ENCODE assay signal across 8 cellular contexts in the genomic region with DNA sequence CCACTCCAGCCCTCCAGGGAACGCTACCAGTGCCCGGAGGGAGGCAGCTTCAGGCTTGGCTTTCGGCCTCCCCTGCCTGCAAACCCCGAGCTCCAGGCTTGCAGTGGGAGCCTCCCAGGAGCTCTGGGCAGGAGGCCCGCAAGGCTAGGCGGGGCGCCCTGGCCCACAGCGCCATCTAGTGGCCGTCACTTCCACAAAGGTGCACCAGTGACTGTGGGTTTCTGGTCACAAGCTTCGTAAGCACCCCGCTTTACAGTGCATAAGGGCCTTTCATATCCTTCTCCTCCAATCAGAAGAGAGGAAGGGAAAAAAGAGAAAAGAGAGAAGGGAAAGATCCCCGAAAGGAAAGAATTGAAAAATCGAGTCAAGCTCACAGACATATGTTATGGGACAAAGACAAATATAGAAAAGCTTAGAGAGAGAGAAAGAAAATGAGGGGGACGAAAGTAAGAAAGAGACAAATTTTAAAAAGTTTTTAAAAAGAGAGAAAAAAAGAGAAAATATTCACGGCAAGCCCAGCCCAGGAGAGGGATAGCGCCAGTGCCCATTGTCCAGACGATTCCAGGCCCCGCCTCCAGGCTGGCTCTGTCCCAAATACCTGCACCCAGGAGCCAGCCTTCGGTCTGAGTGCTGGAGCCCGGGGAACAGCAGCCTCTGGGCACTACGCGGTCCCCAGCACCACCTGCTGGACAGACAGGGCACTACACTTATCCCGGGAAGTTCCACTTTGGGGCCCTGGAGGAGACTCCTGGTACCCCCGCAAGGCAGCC.
DNase-seq lines count a peak whose midpoint lies in the region; ATAC-seq and TF ChIP-seq lines count a peak whose summit lies in the region.

No MANE protein-coding gene starts in this region.

- in situ Hi-C loops in transverse colon (cut with MboI; ENCODE audit: low pct_ligation_motif_present in 1 of 4, low pct_unique_long_range_greater_than_20kb in 1 of 4, low sequenced_read_pairs in 3 of 4): loop anchor here in 2 of 4 donors (10.0 kb wide), 2 partner anchors 836 to 956 kb away; a partner anchor contains a TSS

- H4K8ac ChIP-seq in trophoblast cell (ENCODE audit: low read depth, low read length): peak overlapping the region; percentile 17

- DNase-seq in AG04449 (ENCODE audit: low read depth, low spot score) (no peak), NCI-H128 (lab: John Stamatoyannopoulos, UW; ENCODE audit: unreplicated experiment) (peak; percentile 92), T follicular helper cell (ENCODE audit: low read depth) (peak; percentile 51), adipocyte (ENCODE audit: low read depth) (peak; percentile 87), heart right ventricle (peak; percentile 87 to 90), trophoblast cell (peak; percentile 87 to 92), transverse colon (peak; percentile 92)

- WGBS in heart right ventricle, 2 donors: 2% methylated on average over 24 of the region's 24 CpGs
- whole genome bisulfite sequencing in trophoblast cell (ENCODE audit: extremely low coverage, insufficient coverage, insufficient read length): 100% methylated on average over 1 of the region's 24 CpGs
- WGBS in transverse colon (ENCODE audit: low coverage in 1 of 2), 2 donors: 0 to 10% methylated on average over 6 to 24 of the region's 24 CpGs

- peak overlapping the region; percentile 4 for H2BK12ac ChIP-seq in trophoblast cell (ENCODE audit: low read length)

- H3K36me3 ChIP-seq in adipocyte (ENCODE audit: control insufficient read depth, insufficient read depth, low read length, severe bottlenecking) (no peaks in the 10 kb centered on the region), heart right ventricle (peaks cover 0 to 26% (median 8%) of the 10 kb centered on the region in 9 donors), trophoblast cell (ENCODE audit: control insufficient read depth in 1 of 2, insufficient read depth in 2 of 2, low read length in 2 of 2) (no peaks in the 10 kb centered on the region), transverse colon (no peaks in the 10 kb centered on the region)

- H3K27ac ChIP-seq in heart right ventricle (no peak overlapping the region), trophoblast cell (ENCODE audit: low read depth, low read length) (no peak overlapping the region), transverse colon (peak overlapping the region; percentile 3 to 36 (median 24))

- H3K18ac ChIP-seq in trophoblast cell (ENCODE audit: low read length): no peak overlapping the region

- peaks cover 6% of the 10 kb centered on the region for H3K79me1 ChIP-seq in trophoblast cell (ENCODE audit: low read length)

- H2BK120ac ChIP-seq in trophoblast cell (ENCODE audit: insufficient read depth, low read length, poor library complexity): peak overlapping the region; percentile 26

- H3K4me2 ChIP-seq in trophoblast cell (ENCODE audit: low read length): peak overlapping the region; percentile 65

- peak overlapping the region; percentile 8 for H2AFZ ChIP-seq in trophoblast cell (ENCODE audit: insufficient read depth, low read length, poor library complexity)

- ATAC-seq in GM19025 (IDR thresholded peaks at IDR 0.05; ENCODE audit: low read depth, unreplicated experiment) (peak; percentile 50), heart right ventricle (peak; percentile 86 to 98 (median 94))

- no peak overlapping the region for H3K4ac ChIP-seq in trophoblast cell (ENCODE audit: low read depth, low read length)

- intact Hi-C loops in heart right ventricle (cut with DNase I): loop anchor here (1.0 to 10.0 kb wide), 18 partner anchors 832 to 1866 kb away; a partner anchor contains a TSS
- intact Hi-C loops in transverse colon (cut with DNase I; ENCODE audit: low total_unique reads): loop anchor here (2.0 to 5.0 kb wide), 2 partner anchors 834 to 943 kb away; no protein-coding TSS in a partner anchor

- H3K14ac ChIP-seq in trophoblast cell (ENCODE audit: low read length): peak overlapping the region; percentile 4

- no peak for TF ChIP-seq POLR2A in transverse colon (IDR thresholded peaks at IDR 0.05)

- no peaks in the 10 kb centered on the region for H3K9me3 ChIP-seq in adipocyte (ENCODE audit: control insufficient read depth, low read length)
- H3K9me3 ChIP-seq in heart right ventricle: no peaks in the 10 kb centered on the region
- H3K9me3 ChIP-seq in trophoblast cell (ENCODE audit: insufficient read depth, low read depth, low read length): no peaks in the 10 kb centered on the region
- H3K9me3 ChIP-seq in transverse colon: no peaks in the 10 kb centered on the region

- no peak for TF ChIP-seq EP300 in transverse colon (IDR thresholded peaks at IDR 0.05; ENCODE audit: low read depth)

- H3K9ac ChIP-seq in adipocyte (ENCODE audit: low read length): peak overlapping the region; percentile 27
- no peak overlapping the region for H3K9ac ChIP-seq in trophoblast cell (ENCODE audit: low read length)

- H2BK5ac ChIP-seq in trophoblast cell (ENCODE audit: low read depth, low read length, poor library complexity): peak overlapping the region; percentile 4

- peak overlapping the region; percentile 20 for H2AK5ac ChIP-seq in trophoblast cell (ENCODE audit: low read length)

- peaks cover 15% of the 10 kb centered on the region for H3K4me1 ChIP-seq in adipocyte (ENCODE audit: control insufficient read depth, insufficient read depth, low read length)
- peaks cover 12 to 27% (median 20%) of the 10 kb centered on the region in 9 donors for H3K4me1 ChIP-seq in heart right ventricle
- H3K4me1 ChIP-seq in trophoblast cell (ENCODE audit: control insufficient read depth in 1 of 2, insufficient read depth in 2 of 2, low read length in 2 of 2): peaks cover 3% of the 10 kb centered on the region in 2 experiments
- peaks cover 12 to 24% (median 22%) of the 10 kb centered on the region in 4 donors for H3K4me1 ChIP-seq in transverse colon

- peak overlapping the region; percentile 16 for H4K91ac ChIP-seq in trophoblast cell (ENCODE audit: low read depth, low read length)

- H3K27me3 ChIP-seq in adipocyte (replicated peaks; ENCODE audit: control insufficient read depth, insufficient read depth, low read length): peaks cover 16% of the 10 kb centered on the region
- H3K27me3 ChIP-seq in heart right ventricle: no peaks in the 10 kb centered on the region
- no peaks in the 10 kb centered on the region for H3K27me3 ChIP-seq in trophoblast cell (ENCODE audit: insufficient read depth, low read length)
- no peaks in the 10 kb centered on the region for H3K27me3 ChIP-seq in transverse colon

- TF ChIP-seq CTCF in AG04449 (IDR thresholded peaks at IDR 0.05; ENCODE audit: insufficient read depth, low read length, missing control alignments) (peak; percentile 93), heart right ventricle (IDR thresholded peaks at IDR 0.05) (peak; percentile 75 to 95 (median 77)), transverse colon (IDR thresholded peaks at IDR 0.05) (peak; percentile 78 to 93 (median 90))

- peaks cover 2% of the 10 kb centered on the region for H3K79me2 ChIP-seq in trophoblast cell (ENCODE audit: control insufficient read depth, insufficient read depth, low read length, poor library complexity)

- CTCF ChIA-PET in AG04449 (lab: Yijun Ruan, JAX): interaction anchor here (0.6 to 14.5 kb wide), 101 partner anchors 9 to 1424 kb away, joined by 3 to 422 read pairs (median 4); a partner anchor contains a TSS

- H3K23ac ChIP-seq in trophoblast cell (ENCODE audit: low read length): no peak overlapping the region

- POLR2A ChIA-PET in AG04449 (lab: Yijun Ruan, JAX): interaction anchor here (1.0 kb wide), 1 partner anchor 834 kb away, joined by 3 read pairs; no protein-coding TSS in a partner anchor

- H4K12ac ChIP-seq in trophoblast cell (ENCODE audit: low read depth, low read length): no peak overlapping the region

- peak overlapping the region; percentile 42 for H3K4me3 ChIP-seq in AG04449 (ENCODE audit: low read depth, low read length)
- H3K4me3 ChIP-seq in adipocyte (ENCODE audit: low read length): peak overlapping the region; percentile 47
- H3K4me3 ChIP-seq in heart right ventricle: peak overlapping the region in 8 of 10 donors; percentile 16 to 41 (median 30)
- H3K4me3 ChIP-seq in trophoblast cell (ENCODE audit: low read depth, low read length): no peak overlapping the region
- peak overlapping the region in 2 of 4 donors; percentile 14 to 41 for H3K4me3 ChIP-seq in transverse colon

Comparison
In these comparisons a context has a peak if more than half of its experiments do, and no peak if none do; other contexts are left out.
1. H3K27ac ChIP-seq: peak in transverse colon (4 of 4); none in heart right ventricle (0 of 10) and trophoblast cell (single experiment).
2. Peak in every context shown above with its lines, with median percentiles within 50 percentile points of each other: CTCF ChIP-seq.